Comparison of ENCODE assay signal across 11 cellular contexts in genomic region chr21:33682992-33683627, GRCh38. TPM values are rescaled to one million over a fixed set of nuclear protein-coding genes. Genes with fewer than 3 reads are reported as not detected.
A peak's percentile ranks its signal among the peaks of the same experiment; 100 is the strongest.
DNase-seq lines count a peak whose midpoint lies in the region; ATAC-seq, FAIRE-seq and TF ChIP-seq lines count a peak whose summit lies in the region.
"Had no signal": no experiment of that assay in that cellular context is flagged by ENCODE, and none has a peak within 500 bp of the region (broad histone marks: within the 10 kb centered on the region; RNA-seq: fewer than 3 reads in every experiment).

No MANE protein-coding gene starts in this region.

- H3K9me2 ChIP-seq in SK-N-SH: no peaks in the 10 kb centered on the region

- TF ChIP-seq CTCF in HEK293 (tag by site-specific recombination; IDR thresholded peaks at IDR 0.05) (no peak), SK-N-SH (IDR thresholded peaks at IDR 0.05) (no peak), fibroblast of the aortic adventitia (IDR thresholded peaks at IDR 0.05; ENCODE audit: insufficient read depth, low read length) (no peak)

- H3F3A ChIP-seq in SK-N-SH (replicated peaks; ENCODE audit: insufficient read depth): peaks cover 34% of the 10 kb centered on the region

- no peak for FAIRE-seq in frontal cortex (lab: Jason Lieb, UNC)
- FAIRE-seq: colon, GM18507 had no signal

- DNase-seq in SK-N-SH (no peak), fibroblast of the aortic adventitia (ENCODE audit: low read depth) (peak; percentile 96), stromal cell of bone marrow (ENCODE audit: low read depth) (peak; percentile 62), frontal cortex (ENCODE audit: low spot score in 2 of 2) (no peak)
- DNase-seq: activated B cell treated with CpG ODN at 0.5 μM for 24 hours, NCI-H2081 had no signal

- H3K4me1 ChIP-seq in HEK293 (ENCODE audit: control insufficient read depth, insufficient read depth, low read length) (peaks cover 51% of the 10 kb centered on the region), SK-N-SH (ENCODE audit: control insufficient read depth in 1 of 2, insufficient read depth in 2 of 2, low read depth in 1 of 2, low read length in 1 of 2) (peaks cover 8 to 39% of the 10 kb centered on the region in 2 experiments)

- CTCF ChIA-PET in HEK293 (lab: Yijun Ruan, JAX) (interaction anchor here (0.8 to 1.2 kb wide), 3 partner anchors 38 to 216 kb away, joined by 3 to 4 read pairs (median 3); no protein-coding TSS in a partner anchor), SK-N-SH (lab: Yijun Ruan, JAX) (no interaction called here)

- H3K27me3 ChIP-seq in SK-N-SH (ENCODE audit: insufficient read depth): no peaks in the 10 kb centered on the region

- peak overlapping the region; percentile 14; the same call in 1 of the 2 replicates for H3K9ac ChIP-seq in SK-N-SH

- TF ChIP-seq EP300 in SK-N-SH (IDR thresholded peaks at IDR 0.05; ENCODE audit: borderline replicate concordance in 1 of 2, low read depth in 1 of 2, low read length in 1 of 2): peak in 1 of 2 experiments; percentile 78; a peak in 1 of 4 replicates

- ATAC-seq in GM18511 (IDR thresholded peaks at IDR 0.05; ENCODE audit: unreplicated experiment) (no peak), GM21390 (IDR thresholded peaks at IDR 0.05; ENCODE audit: unreplicated experiment) (no peak)

- no peak for TF ChIP-seq RAD21 in SK-N-SH (IDR thresholded peaks at IDR 0.05; ENCODE audit: low read length)

- 53% methylated on average over 4 of the region's 4 CpGs for WGBS in SK-N-SH (ENCODE audit: low lambda C conversion rate)

- no peak overlapping the region for H2AFZ ChIP-seq in SK-N-SH (ENCODE audit: low read depth)

- no peaks in the 10 kb centered on the region for H3K9me3 ChIP-seq in HEK293 (ENCODE audit: control insufficient read depth, insufficient read depth, low read depth, low read length)
- H3K9me3 ChIP-seq in SK-N-SH: no peaks in the 10 kb centered on the region

- peaks cover 94% of the 10 kb centered on the region for H3K79me2 ChIP-seq in SK-N-SH (ENCODE audit: insufficient read depth)

- H3K27ac ChIP-seq in HEK293 (ENCODE audit: extremely low read depth, low read depth, low read length): peak overlapping the region; percentile 17
- H3K27ac ChIP-seq in SK-N-SH (ENCODE audit: low read depth in 2 of 2, low read length in 1 of 2): peak overlapping the region in 1 of 2 experiments; percentile 85; a peak in 3 of 4 replicates

- H3K36me3 ChIP-seq in HEK293 (ENCODE audit: control insufficient read depth in 2 of 2, insufficient read depth in 1 of 2, low read length in 2 of 2): no peaks in the 10 kb centered on the region; a peak in 1 of 3 replicates
- H3K36me3 ChIP-seq in SK-N-SH (replicated peaks in 1 of 2; ENCODE audit: control insufficient read depth in 1 of 2, insufficient read depth in 2 of 2, low read length in 1 of 2): no peaks in the 10 kb centered on the region

- H3K4me3 ChIP-seq in HEK293 (ENCODE audit: low read depth, low read length): no peak overlapping the region
- no peak overlapping the region for H3K4me3 ChIP-seq in SK-N-SH (ENCODE audit: low read depth in 2 of 2, low read length in 1 of 2)
- H3K4me3 ChIP-seq in fibroblast of the aortic adventitia (ENCODE audit: low read depth, low read length): no peak overlapping the region

- H3K4me2 ChIP-seq in SK-N-SH: peak overlapping the region; percentile 27

- peaks cover 4% of the 10 kb centered on the region; the same call in 1 of the 2 replicates for H4K20me1 ChIP-seq in SK-N-SH (ENCODE audit: insufficient read depth)

- POLR2A ChIA-PET in HEK293 (lab: Yijun Ruan, JAX): interaction anchor here (0.5 to 1.7 kb wide), 4 partner anchors 10 to 219 kb away, joined by 3 to 4 read pairs (median 3); partner anchors contain the start of gene ITSN1
- POLR2A ChIA-PET in SK-N-SH (lab: Yijun Ruan, JAX): no interaction called here

TF ChIP-seq in HEK293, 187 proteins besides CTCF, POLR2A, EP300 and RAD21 (continues in another document):
- TF ChIP-seq ZNF350 (tag by site-specific recombination; IDR thresholded peaks at IDR 0.05): no peak
- TF ChIP-seq PRDM10 (tag by site-specific recombination; IDR thresholded peaks at IDR 0.05): no peak
- no peak for TF ChIP-seq ZNF223 (tag by site-specific recombination; IDR thresholded peaks at IDR 0.05)
- TF ChIP-seq ZNF362 (tag by site-specific recombination; IDR thresholded peaks at IDR 0.05): no peak

TF ChIP-seq in SK-N-SH, 30 proteins besides CTCF, POLR2A, EP300 and RAD21:
- peak; percentile 24; the same call in 1 of the 2 replicates for TF ChIP-seq POLR2AphosphoS5 (IDR thresholded peaks at IDR 0.05; ENCODE audit: low read depth, low read length)
- TF ChIP-seq, protein P1, sequence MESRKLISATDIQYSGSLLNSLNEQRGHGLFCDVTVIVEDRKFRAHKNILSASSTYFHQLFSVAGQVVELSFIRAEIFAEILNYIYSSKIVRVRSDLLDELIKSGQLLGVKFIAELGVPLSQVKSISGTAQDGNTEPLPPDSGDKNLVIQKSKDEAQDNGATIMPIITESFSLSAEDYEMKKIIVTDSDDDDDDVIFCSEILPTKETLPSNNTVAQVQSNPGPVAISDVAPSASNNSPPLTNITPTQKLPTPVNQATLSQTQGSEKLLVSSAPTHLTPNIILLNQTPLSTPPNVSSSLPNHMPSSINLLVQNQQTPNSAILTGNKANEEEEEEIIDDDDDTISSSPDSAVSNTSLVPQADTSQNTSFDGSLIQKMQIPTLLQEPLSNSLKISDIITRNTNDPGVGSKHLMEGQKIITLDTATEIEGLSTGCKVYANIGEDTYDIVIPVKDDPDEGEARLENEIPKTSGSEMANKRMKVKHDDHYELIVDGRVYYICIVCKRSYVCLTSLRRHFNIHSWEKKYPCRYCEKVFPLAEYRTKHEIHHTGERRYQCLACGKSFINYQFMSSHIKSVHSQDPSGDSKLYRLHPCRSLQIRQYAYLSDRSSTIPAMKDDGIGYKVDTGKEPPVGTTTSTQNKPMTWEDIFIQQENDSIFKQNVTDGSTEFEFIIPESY (IDR thresholded peaks at IDR 0.05; ENCODE audit: borderline replicate concordance, low read depth): 0 out of 2 replicates have a peak, but pooled peaks have one; percentile 40
- TF ChIP-seq GATA2 (CRISPR knock-in tag; IDR thresholded peaks at IDR 0.05): no peak
- no peak for TF ChIP-seq SMC3 (IDR thresholded peaks at IDR 0.05; ENCODE audit: low read depth, low read length)
- TF ChIP-seq ELF1 (IDR thresholded peaks at IDR 0.05): no peak
- peak; percentile 87 for TF ChIP-seq FOSL2 (IDR thresholded peaks at IDR 0.05; ENCODE audit: borderline replicate concordance, low read depth)
- TF ChIP-seq PBX3 (IDR thresholded peaks at IDR 0.05): peak; percentile 96
- TF ChIP-seq RXRA (IDR thresholded peaks at IDR 0.05; ENCODE audit: borderline replicate concordance, low read depth): 0 out of 2 replicates have a peak, but pooled peaks have one; percentile 29
- peak; percentile 86 for TF ChIP-seq JUND (IDR thresholded peaks at IDR 0.05)
- peak; percentile 66; the same call in 1 of the 2 replicates for TF ChIP-seq YY1 (IDR thresholded peaks at IDR 0.05; ENCODE audit: low read depth)
- TF ChIP-seq TCF12 (IDR thresholded peaks at IDR 0.05): peak; percentile 70
- TF ChIP-seq TEAD4 (IDR thresholded peaks at IDR 0.05; ENCODE audit: borderline replicate concordance, insufficient read depth): peak; percentile 53; the same call in 1 of the 2 replicates
- 0 out of 2 replicates have a peak, but pooled peaks have one; percentile 6 for TF ChIP-seq NFIC (IDR thresholded peaks at IDR 0.05; ENCODE audit: borderline replicate concordance)
- TF ChIP-seq, protein P2, sequence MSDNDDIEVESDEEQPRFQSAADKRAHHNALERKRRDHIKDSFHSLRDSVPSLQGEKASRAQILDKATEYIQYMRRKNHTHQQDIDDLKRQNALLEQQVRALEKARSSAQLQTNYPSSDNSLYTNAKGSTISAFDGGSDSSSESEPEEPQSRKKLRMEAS (IDR thresholded peaks at IDR 0.05; ENCODE audit: low read depth): peak; percentile 84
- TF ChIP-seq USF2 (IDR thresholded peaks at IDR 0.05; ENCODE audit: borderline replicate concordance, low read depth, low read length): no peak
- peak; percentile 78; the same call in 1 of the 2 replicates for TF ChIP-seq SIN3A (IDR thresholded peaks at IDR 0.05; ENCODE audit: borderline replicate concordance, low read depth, low read length)

RNA-seq across cellular contexts. Expression of gene ITSN1, which starts 40.8 kb away (rescaled TPM):
- polyA plus RNA-seq in SK-N-SH (2012; rRNA removed): 27.8 and 31.3 TPM in 2 replicates
- 23.7 and 30.2 TPM in 2 replicates for polyA plus RNA-seq in SK-N-SH (2012; cell fraction: cytosol; rRNA removed)
- 53.2 and 78.1 TPM in 2 replicates for polyA plus RNA-seq in SK-N-SH (2012; cell fraction: nucleus; rRNA removed)
- total RNA-seq in fibroblast of the aortic adventitia (ENCODE audit: low replicate concordance) (35.0 and 46.5 TPM in 2 replicates), frontal cortex (73.8 TPM)

RNA-seq across cellular contexts. Expression of gene CRYZL1, which starts 41.6 kb away (rescaled TPM):
- polyA plus RNA-seq in SK-N-SH (2012; rRNA removed): 26.3 and 45.9 TPM in 2 replicates
- polyA plus RNA-seq in SK-N-SH (2012; cell fraction: cytosol; rRNA removed): 32.3 and 37.1 TPM in 2 replicates
- 52.6 and 97.9 TPM in 2 replicates for polyA plus RNA-seq in SK-N-SH (2012; cell fraction: nucleus; rRNA removed)
- total RNA-seq in fibroblast of the aortic adventitia (ENCODE audit: low replicate concordance) (25.8 and 70.6 TPM in 2 replicates), frontal cortex (68.9 TPM)

Comparison
In these comparisons a context has a peak if more than half of its experiments do, and no peak if none do; other contexts are left out.
1. DNase-seq: peak in fibroblast of the aortic adventitia (single experiment) and stromal cell of bone marrow (single experiment); none in SK-N-SH (single experiment) and frontal cortex (0 of 2).
2. Of the 4 proteins assayed by ChIP-seq in both HEK293 and SK-N-SH: peak only in HEK293: none; only in SK-N-SH: PBX3 and YY1; in both: none; in neither: 2.